Comparison of ENCODE assay signal across 13 cellular contexts in the genomic region with DNA sequence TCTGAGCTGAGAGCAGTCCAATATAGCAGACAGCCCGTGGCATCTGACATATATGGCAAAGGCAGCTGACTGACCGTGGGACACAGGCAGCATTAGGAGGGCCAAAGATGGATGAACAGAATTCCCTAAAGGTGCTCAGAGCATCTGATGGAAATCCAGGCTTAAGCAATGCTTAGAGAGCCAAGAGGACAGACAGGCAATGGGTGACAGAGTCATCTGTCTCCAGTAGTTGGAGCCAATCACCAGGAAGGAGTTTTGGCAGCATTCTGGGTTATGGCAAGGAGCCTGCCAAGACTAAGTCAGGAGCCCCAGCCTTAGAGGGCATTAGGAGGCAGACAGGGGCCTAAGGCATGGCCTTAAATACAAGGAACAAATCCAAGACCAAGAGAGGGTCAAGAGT.
DNase-seq lines count a peak whose midpoint lies in the region; ATAC-seq and TF ChIP-seq lines count a peak whose summit lies in the region.
"Had no signal": no experiment of that assay in that cellular context is flagged by ENCODE, and none has a peak within 500 bp of the region (broad histone marks: within the 10 kb centered on the region; RNA-seq: fewer than 3 reads in every experiment).

No MANE protein-coding gene starts in this region.

- peaks cover 14% of the 10 kb centered on the region for H3K36me3 Mint-ChIP-seq in WTC11

- peaks cover 13% of the 10 kb centered on the region for H3K9me3 Mint-ChIP-seq in WTC11

- no peak for TF ChIP-seq CTCF in breast epithelium (IDR thresholded peaks at IDR 0.05)
- no peak for TF ChIP-seq CTCF in WTC11 (IDR thresholded peaks at IDR 0.05)

- H3K4me3 ChIP-seq in breast epithelium (no peak overlapping the region), muscle layer of duodenum (ENCODE audit: low read depth in 1 of 2, low read length in 2 of 2) (no peak overlapping the region)
- H3K4me3 ChIP-seq: body of pancreas, vagina had no signal

- H3K4me3 Mint-ChIP-seq in WTC11, result no peak overlapping the region

- H3K27me3 ChIP-seq in breast epithelium, result peaks cover 0 to 38% of the 10 kb centered on the region in 2 donors
- H3K27me3 ChIP-seq in muscle layer of duodenum (ENCODE audit: low read depth, low read length), result no peaks in the 10 kb centered on the region
- H3K27me3 ChIP-seq: body of pancreas, vagina had no signal

- no peak overlapping the region for H3K27ac Mint-ChIP-seq in WTC11

- intact Hi-C loops in breast epithelium (cut with DNase I; ENCODE audit: low total_unique reads), result no loop called here

- ATAC-seq in GM19351 (IDR thresholded peaks at IDR 0.05; ENCODE audit: unreplicated experiment), result no peak
- no peak for ATAC-seq in WTC11
- ATAC-seq: body of pancreas had no signal

- H3K4me1 Mint-ChIP-seq in WTC11, result peaks cover 11% of the 10 kb centered on the region

- peak overlapping the region; percentile 17 to 86 for H3K27ac ChIP-seq in breast epithelium
- H3K27ac ChIP-seq in muscle layer of duodenum (ENCODE audit: low read length), result peak overlapping the region; percentile 51

- H3K4me1 ChIP-seq in breast epithelium (no peaks in the 10 kb centered on the region), muscle layer of duodenum (ENCODE audit: control insufficient read depth in 1 of 2, insufficient read depth in 2 of 2, low read length in 2 of 2) (peaks cover 0 to 4% of the 10 kb centered on the region in 2 donors)
- H3K4me1 ChIP-seq: body of pancreas had no signal

- POLR2A ChIA-PET in WTC11 (lab: Charles Lee), result no interaction called here

- DNase-seq in NCI-H82 (lab: John Stamatoyannopoulos, UW), result peak; percentile 20
- no peak for DNase-seq in NCI-H82 treated with DMSO at 0.1 percent for 48 hours (lab: John Stamatoyannopoulos, UW; ENCODE audit: unreplicated experiment)
- peak in 55 of 76 experiments; percentile 0 to 57 (median 9) for DNase-seq in HUDEP-2 (lab: John Stamatoyannopoulos, UW; ENCODE audit: unreplicated experiment in 76 of 76)
- DNase-seq in breast epithelium (ENCODE audit: low spot score in 2 of 2), result no peak
- no peak for DNase-seq in globus pallidus (ENCODE audit: low spot score)
- DNase-seq in WTC11 (ENCODE audit: low spot score), result no peak
- DNase-seq: activated CD8-positive, alpha-beta memory T cell treated with anti-CD3 and anti-CD28 coated beads for 24 hours; body of pancreas; NCI-H2171; SIG-M5 had no signal

- H3K9me3 ChIP-seq in breast epithelium (peaks cover 7 to 22% of the 10 kb centered on the region in 2 donors), muscle layer of duodenum (ENCODE audit: control insufficient read depth in 1 of 2, low read length in 2 of 2) (no peaks in the 10 kb centered on the region)
- H3K9me3 ChIP-seq: body of pancreas, vagina had no signal

- no peaks in the 10 kb centered on the region for H3K27me3 Mint-ChIP-seq in WTC11 (ENCODE audit: low read depth)

- CTCF ChIA-PET in WTC11 (lab: Charles Lee), result no interaction called here

- no peak for TF ChIP-seq POLR2A in breast epithelium (IDR thresholded peaks at IDR 0.05)

- no peaks in the 10 kb centered on the region for H3K36me3 ChIP-seq in breast epithelium
- H3K36me3 ChIP-seq in muscle layer of duodenum (ENCODE audit: control insufficient read depth in 1 of 2, insufficient read depth in 2 of 2, low read length in 2 of 2), result no peaks in the 10 kb centered on the region
- H3K36me3 ChIP-seq: vagina had no signal

TF ChIP-seq in WTC11, 78 proteins besides CTCF, POLR2A, EP300 and RAD21:
- TF ChIP-seq IRF2 (CRISPR knock-in tag; IDR thresholded peaks at IDR 0.05; ENCODE audit: borderline replicate concordance, low read depth) (no peak), JAZF1 (CRISPR knock-in tag; IDR thresholded peaks at IDR 0.05) (no peak), ZNF263 (CRISPR knock-in tag; IDR thresholded peaks at IDR 0.05; ENCODE audit: low read depth) (no peak), CBFB (CRISPR knock-in tag; IDR thresholded peaks at IDR 0.05; ENCODE audit: low read depth) (no peak), CREM (CRISPR knock-in tag; IDR thresholded peaks at IDR 0.05) (no peak), GTF2I (CRISPR knock-in tag; conservative IDR thresholded peaks at IDR 0.05) (no peak), STAT6 (CRISPR knock-in tag; conservative IDR thresholded peaks at IDR 0.05; ENCODE audit: low read depth) (no peak), ZNF396 (CRISPR knock-in tag; IDR thresholded peaks at IDR 0.05; ENCODE audit: borderline replicate concordance) (no peak)
- TF ChIP-seq, protein P1, sequence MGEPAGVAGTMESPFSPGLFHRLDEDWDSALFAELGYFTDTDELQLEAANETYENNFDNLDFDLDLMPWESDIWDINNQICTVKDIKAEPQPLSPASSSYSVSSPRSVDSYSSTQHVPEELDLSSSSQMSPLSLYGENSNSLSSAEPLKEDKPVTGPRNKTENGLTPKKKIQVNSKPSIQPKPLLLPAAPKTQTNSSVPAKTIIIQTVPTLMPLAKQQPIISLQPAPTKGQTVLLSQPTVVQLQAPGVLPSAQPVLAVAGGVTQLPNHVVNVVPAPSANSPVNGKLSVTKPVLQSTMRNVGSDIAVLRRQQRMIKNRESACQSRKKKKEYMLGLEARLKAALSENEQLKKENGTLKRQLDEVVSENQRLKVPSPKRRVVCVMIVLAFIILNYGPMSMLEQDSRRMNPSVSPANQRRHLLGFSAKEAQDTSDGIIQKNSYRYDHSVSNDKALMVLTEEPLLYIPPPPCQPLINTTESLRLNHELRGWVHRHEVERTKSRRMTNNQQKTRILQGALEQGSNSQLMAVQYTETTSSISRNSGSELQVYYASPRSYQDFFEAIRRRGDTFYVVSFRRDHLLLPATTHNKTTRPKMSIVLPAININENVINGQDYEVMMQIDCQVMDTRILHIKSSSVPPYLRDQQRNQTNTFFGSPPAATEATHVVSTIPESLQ (CRISPR knock-in tag; IDR thresholded peaks at IDR 0.05), result no peak
- TF ChIP-seq, protein P2, sequence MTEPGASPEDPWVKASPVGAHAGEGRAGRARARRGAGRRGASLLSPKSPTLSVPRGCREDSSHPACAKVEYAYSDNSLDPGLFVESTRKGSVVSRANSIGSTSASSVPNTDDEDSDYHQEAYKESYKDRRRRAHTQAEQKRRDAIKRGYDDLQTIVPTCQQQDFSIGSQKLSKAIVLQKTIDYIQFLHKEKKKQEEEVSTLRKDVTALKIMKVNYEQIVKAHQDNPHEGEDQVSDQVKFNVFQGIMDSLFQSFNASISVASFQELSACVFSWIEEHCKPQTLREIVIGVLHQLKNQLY (CRISPR knock-in tag; IDR thresholded peaks at IDR 0.05), result no peak
- TF ChIP-seq, protein P3, sequence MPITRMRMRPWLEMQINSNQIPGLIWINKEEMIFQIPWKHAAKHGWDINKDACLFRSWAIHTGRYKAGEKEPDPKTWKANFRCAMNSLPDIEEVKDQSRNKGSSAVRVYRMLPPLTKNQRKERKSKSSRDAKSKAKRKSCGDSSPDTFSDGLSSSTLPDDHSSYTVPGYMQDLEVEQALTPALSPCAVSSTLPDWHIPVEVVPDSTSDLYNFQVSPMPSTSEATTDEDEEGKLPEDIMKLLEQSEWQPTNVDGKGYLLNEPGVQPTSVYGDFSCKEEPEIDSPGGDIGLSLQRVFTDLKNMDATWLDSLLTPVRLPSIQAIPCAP (CRISPR knock-in tag; IDR thresholded peaks at IDR 0.05), result no peak
TF ChIP-seq in WTC11: peak in this region for 0.

Comparison
In these comparisons a context has a peak if more than half of its experiments do, and no peak if none do; other contexts are left out.
1. DNase-seq: peak in NCI-H82 (single experiment) and HUDEP-2 (55 of 76); none in NCI-H82 treated with DMSO at 0.1 percent for 48 hours (single experiment), breast epithelium (0 of 2), globus pallidus (single experiment) and WTC11 (single experiment).